In the genomic region with DNA sequence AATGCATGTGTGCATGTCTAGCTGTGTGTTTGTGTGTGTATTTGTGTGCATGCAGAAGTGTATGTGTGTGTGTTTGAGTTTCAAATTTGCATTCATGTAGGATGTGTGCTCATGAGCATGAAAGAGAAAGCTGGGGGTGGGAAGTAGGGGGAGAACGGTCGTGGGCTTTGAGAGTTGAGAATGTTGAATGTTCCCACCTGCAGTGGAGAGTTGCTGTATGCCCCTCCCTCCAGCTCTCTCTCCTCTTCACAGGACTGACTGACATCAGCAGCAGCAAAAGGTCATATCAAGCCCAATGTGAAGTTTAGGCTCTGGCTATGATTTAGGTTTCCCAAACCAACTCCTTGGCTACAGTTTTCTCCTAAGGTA, we compare ENCODE assay signal across 10 cellular contexts.
DNase-seq lines count a peak whose midpoint lies in the region; ATAC-seq, FAIRE-seq and TF ChIP-seq lines count a peak whose summit lies in the region.
"Had no signal": no experiment of that assay in that cellular context is flagged by ENCODE, and none has a peak within 500 bp of the region (broad histone marks: within the 10 kb centered on the region; RNA-seq: fewer than 3 reads in every experiment).

No MANE protein-coding gene starts in this region.

- H3K4me2 ChIP-seq in A549, result peak overlapping the region; percentile 76

- TF ChIP-seq CTCF in A549 (IDR thresholded peaks at IDR 0.05) (no peak), HEK293 (tag by site-specific recombination; IDR thresholded peaks at IDR 0.05) (no peak), body of pancreas (IDR thresholded peaks at IDR 0.05) (no peak), Caco-2 (IDR thresholded peaks at IDR 0.05; ENCODE audit: insufficient read depth in 1 of 2, low read depth in 1 of 2, low read length in 1 of 2, severe bottlenecking in 1 of 2, unreplicated experiment in 1 of 2) (no peak)

- no TSS peak for BruUV-seq in Caco-2 (replicated peaks; lab: Mats Ljungman, UMichigan)

- no peaks in the 10 kb centered on the region for H3K9me3 ChIP-seq in A549
- no peaks in the 10 kb centered on the region for H3K9me3 ChIP-seq in HEK293 (ENCODE audit: control insufficient read depth, insufficient read depth, low read depth, low read length)
- no peaks in the 10 kb centered on the region for H3K9me3 ChIP-seq in body of pancreas
- no peaks in the 10 kb centered on the region for H3K9me3 ChIP-seq in Caco-2

- H3K27me3 Mint-ChIP-seq in Caco-2 (ENCODE audit: insufficient read depth, unreplicated experiment), result no peaks in the 10 kb centered on the region
- peaks cover 2% of the 10 kb centered on the region for H3K27me3 Mint-ChIP-seq in activated T-helper 1 cell treated with anti-CD3 and anti-CD28 coated beads, Interleukin-12 subunit alpha, Interleukin-12 subunit beta, Interleukin-2, Interleukin-4 antibody, amounts not matched to agents 30 ng/mL and 10 ng/mL and 1 ng/mL, durations not matched to agents 14 hours and 24 hours and 36 hours (ENCODE audit: insufficient read depth)

- no peaks in the 10 kb centered on the region for H3K27me3 ChIP-seq in body of pancreas
- H3K27me3 ChIP-seq in Caco-2 (replicated peaks; ENCODE audit: control insufficient read depth, insufficient read depth, low read length), result no peaks in the 10 kb centered on the region

- H3K27ac ChIP-seq in A549 (peak overlapping the region; percentile 44 to 85), HEK293 (ENCODE audit: extremely low read depth, low read depth, low read length) (no peak overlapping the region), body of pancreas (peak overlapping the region; percentile 19 to 67 (median 60))

- no peaks in the 10 kb centered on the region for H3K4me1 Mint-ChIP-seq in Caco-2 (ENCODE audit: low read depth, unreplicated experiment)
- peaks cover 15% of the 10 kb centered on the region for H3K4me1 Mint-ChIP-seq in activated T-helper 1 cell treated with anti-CD3 and anti-CD28 coated beads, Interleukin-12 subunit alpha, Interleukin-12 subunit beta, Interleukin-2, Interleukin-4 antibody, amounts not matched to agents 30 ng/mL and 10 ng/mL and 1 ng/mL, durations not matched to agents 14 hours and 24 hours and 36 hours (ENCODE audit: low read depth)

- CTCF ChIA-PET in A549 (lab: Yijun Ruan, JAX) (interaction anchor here (0.9 to 8.5 kb wide), 6 partner anchors 9 to 122 kb away, joined by 3 to 77 read pairs (median 4); no protein-coding TSS in a partner anchor), HEK293 (lab: Yijun Ruan, JAX) (interaction anchor here (1.0 to 2.9 kb wide), 7 partner anchors 10 to 124 kb away, joined by 3 to 14 read pairs (median 4); no protein-coding TSS in a partner anchor), Caco-2 (lab: Charles Lee) (interaction anchor here (1.0 kb wide), 1 partner anchor 122 kb away, joined by 4 read pairs; no protein-coding TSS in a partner anchor)

- no peak for TF ChIP-seq POLR2A in A549 (IDR thresholded peaks at IDR 0.05; ENCODE audit: low read length)
- no peak for TF ChIP-seq POLR2A in body of pancreas (IDR thresholded peaks at IDR 0.05)

- H3K4me1 ChIP-seq in A549 (peaks cover 37% of the 10 kb centered on the region), HEK293 (ENCODE audit: control insufficient read depth, insufficient read depth, low read length) (no peaks in the 10 kb centered on the region), body of pancreas (peaks cover 8% of the 10 kb centered on the region), Caco-2 (peaks cover 19% of the 10 kb centered on the region)

- TF ChIP-seq RAD21 in A549 (conservative IDR thresholded peaks at IDR 0.05 in 1 of 2, IDR thresholded peaks at IDR 0.05 in 1 of 2), result no peak

- H3K4me3 Mint-ChIP-seq in Caco-2 (ENCODE audit: unreplicated experiment), result no peak overlapping the region
- no peak overlapping the region for H3K4me3 Mint-ChIP-seq in activated T-helper 1 cell treated with anti-CD3 and anti-CD28 coated beads, Interleukin-12 subunit alpha, Interleukin-12 subunit beta, Interleukin-2, Interleukin-4 antibody, amounts not matched to agents 30 ng/mL and 10 ng/mL and 1 ng/mL, durations not matched to agents 14 hours and 24 hours and 36 hours

- H3K36me3 ChIP-seq in HEK293 (ENCODE audit: control insufficient read depth in 2 of 2, insufficient read depth in 1 of 2, low read length in 2 of 2), result no peaks in the 10 kb centered on the region
- no peaks in the 10 kb centered on the region for H3K36me3 ChIP-seq in body of pancreas (replicated peaks in 1 of 2; ENCODE audit: insufficient read depth in 1 of 2, low read depth in 2 of 2)
- no peaks in the 10 kb centered on the region for H3K36me3 ChIP-seq in Caco-2 (ENCODE audit: control insufficient read depth, insufficient read depth, low read length)

- 12% methylated on average over 1 of the region's 2 CpGs for WGBS in A549 (ENCODE audit: missing lambda C conversion rate)
- WGBS in body of pancreas, 2 donors, result 5 to 44% methylated on average over 1 to 2 of the region's 2 CpGs

- no peaks in the 10 kb centered on the region for H3K36me3 Mint-ChIP-seq in Caco-2 (ENCODE audit: insufficient read depth, unreplicated experiment)
- H3K36me3 Mint-ChIP-seq in activated T-helper 1 cell treated with anti-CD3 and anti-CD28 coated beads, Interleukin-12 subunit alpha, Interleukin-12 subunit beta, Interleukin-2, Interleukin-4 antibody, amounts not matched to agents 30 ng/mL and 10 ng/mL and 1 ng/mL, durations not matched to agents 14 hours and 24 hours and 36 hours (ENCODE audit: low read depth), result peaks cover 4% of the 10 kb centered on the region

- POLR2A ChIA-PET in A549 (lab: Yijun Ruan, JAX), result interaction anchor here (0.6 to 1.6 kb wide), 6 partner anchors 23 to 122 kb away, joined by 3 to 12 read pairs (median 5); no protein-coding TSS in a partner anchor
- POLR2A ChIA-PET in HEK293 (lab: Yijun Ruan, JAX), result interaction anchor here (0.6 to 1.5 kb wide), 10 partner anchors 16 to 960 kb away, joined by 3 to 11 read pairs (median 5); partner anchors contain the start of genes BTBD10 and PSMA1
- POLR2A ChIA-PET in Caco-2 (lab: Charles Lee), result no interaction called here

- no peak for TF ChIP-seq EP300 in A549 (IDR thresholded peaks at IDR 0.05)

- H3K4me3 ChIP-seq in A549 (no peak overlapping the region), HEK293 (ENCODE audit: low read depth, low read length) (peak overlapping the region; percentile 5; the same call in 1 of the 2 replicates), body of pancreas (no peak overlapping the region), Caco-2 (ENCODE audit: low read depth, low read length) (no peak overlapping the region)
- H3K4me3 ChIP-seq: skin epidermis had no signal

- intact Hi-C loops in body of pancreas (cut with DNase I) (no loop called here), Caco-2 (cut with micrococcal nuclease; ENCODE audit: unreplicated experiment) (no loop called here)
- intact Hi-C loops in activated T-helper 1 cell treated with anti-CD3 and anti-CD28 coated beads, Interleukin-12 subunit alpha, Interleukin-12 subunit beta, Interleukin-2, Interleukin-4 antibody, amounts not matched to agents 30 ng/mL and 10 ng/mL and 1 ng/mL, durations not matched to agents 14 hours and 24 hours and 36 hours (cut with micrococcal nuclease), result no loop called here

- no peak overlapping the region for H3K27ac Mint-ChIP-seq in Caco-2 (ENCODE audit: unreplicated experiment)
- H3K27ac Mint-ChIP-seq in activated T-helper 1 cell treated with anti-CD3 and anti-CD28 coated beads, Interleukin-12 subunit alpha, Interleukin-12 subunit beta, Interleukin-2, Interleukin-4 antibody, amounts not matched to agents 30 ng/mL and 10 ng/mL and 1 ng/mL, durations not matched to agents 14 hours and 24 hours and 36 hours, result no peak overlapping the region

- no peak for FAIRE-seq in A549 (lab: Jason Lieb, UNC)

- ATAC-seq in A549 (peak; percentile 17 to 31; a peak in 4 of 6 replicates), body of pancreas (peak; percentile 10), GM19467 (IDR thresholded peaks at IDR 0.05; ENCODE audit: unreplicated experiment) (no peak)

- DNase-seq in A549 (ENCODE audit: low read depth in 1 of 2, low spot score in 1 of 2) (no peak), body of pancreas (no peak), kidney glomerular epithelial cell (lab: John Stamatoyannopoulos, UW) (peak; percentile 33), Caco-2 (no peak), SHP77 (lab: John Stamatoyannopoulos, UW) (no peak)
- DNase-seq in activated T-helper 1 cell treated with anti-CD3 and anti-CD28 coated beads, Interleukin-12 subunit alpha, Interleukin-12 subunit beta, Interleukin-2, Interleukin-4 antibody, amounts not matched to agents 30 ng/mL and 10 ng/mL and 1 ng/mL, durations not matched to agents 14 hours and 24 hours and 36 hours (ENCODE audit: low spot score), result no peak
- DNase-seq: effector memory CD4-positive, alpha-beta T cell had no signal

- no peaks in the 10 kb centered on the region for H3K9me3 Mint-ChIP-seq in Caco-2 (ENCODE audit: unreplicated experiment)
- H3K9me3 Mint-ChIP-seq in activated T-helper 1 cell treated with anti-CD3 and anti-CD28 coated beads, Interleukin-12 subunit alpha, Interleukin-12 subunit beta, Interleukin-2, Interleukin-4 antibody, amounts not matched to agents 30 ng/mL and 10 ng/mL and 1 ng/mL, durations not matched to agents 14 hours and 24 hours and 36 hours, result no peaks in the 10 kb centered on the region

TF ChIP-seq in A549, 52 proteins besides CTCF, POLR2A, EP300 and RAD21:
- no peak for TF ChIP-seq MAFK (IDR thresholded peaks at IDR 0.05; ENCODE audit: partially characterized antibody)
- TF ChIP-seq, protein P1, sequence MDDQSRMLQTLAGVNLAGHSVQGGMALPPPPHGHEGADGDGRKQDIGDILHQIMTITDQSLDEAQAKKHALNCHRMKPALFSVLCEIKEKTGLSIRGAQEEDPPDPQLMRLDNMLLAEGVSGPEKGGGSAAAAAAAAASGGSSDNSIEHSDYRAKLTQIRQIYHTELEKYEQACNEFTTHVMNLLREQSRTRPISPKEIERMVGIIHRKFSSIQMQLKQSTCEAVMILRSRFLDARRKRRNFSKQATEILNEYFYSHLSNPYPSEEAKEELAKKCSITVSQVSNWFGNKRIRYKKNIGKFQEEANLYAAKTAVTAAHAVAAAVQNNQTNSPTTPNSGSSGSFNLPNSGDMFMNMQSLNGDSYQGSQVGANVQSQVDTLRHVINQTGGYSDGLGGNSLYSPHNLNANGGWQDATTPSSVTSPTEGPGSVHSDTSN (IDR thresholded peaks at IDR 0.05), result no peak
TF ChIP-seq in A549: peak in this region for 0.

TF ChIP-seq in HEK293, 187 proteins besides CTCF, POLR2A, EP300 and RAD21 (continues in another document):
- TF ChIP-seq EGR2 (tag by site-specific recombination; IDR thresholded peaks at IDR 0.05; ENCODE audit: low read depth), result peak; percentile 70
